17 cellular contexts compared by ENCODE assay signal in the genomic region with DNA sequence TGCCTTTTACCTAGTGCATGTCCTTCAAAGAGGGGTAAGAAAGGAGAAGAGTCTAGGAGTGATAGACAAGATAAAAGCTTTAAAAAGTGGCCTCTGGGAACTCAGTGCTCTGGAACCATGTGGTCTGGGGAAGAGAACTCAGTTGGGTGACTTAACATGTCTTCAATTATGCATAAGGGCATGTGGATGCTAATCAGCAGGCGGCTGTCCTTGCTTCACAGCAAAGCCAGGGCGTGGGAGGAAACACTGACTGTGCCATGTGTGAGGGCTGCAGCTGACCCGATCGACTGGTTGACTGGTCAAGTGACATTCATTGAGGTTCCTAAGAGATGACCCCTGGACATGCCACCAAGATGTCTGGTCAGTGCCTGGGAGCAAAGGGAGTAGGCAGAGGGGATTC.
DNase-seq lines count a peak whose midpoint lies in the region; ATAC-seq and TF ChIP-seq lines count a peak whose summit lies in the region.
"Had no signal": no experiment of that assay in that cellular context is flagged by ENCODE, and none has a peak within 500 bp of the region (broad histone marks: within the 10 kb centered on the region; RNA-seq: fewer than 3 reads in every experiment).

No MANE protein-coding gene starts in this region.

- no peaks in the 10 kb centered on the region for H4K20me1 ChIP-seq in DND-41 (ENCODE audit: insufficient read depth, low read length)
- no peaks in the 10 kb centered on the region for H4K20me1 ChIP-seq in GM23248 (ENCODE audit: insufficient read depth)

- no peaks in the 10 kb centered on the region for H3K9me2 ChIP-seq in GM23248 (ENCODE audit: insufficient read depth)

- H3K36me3 ChIP-seq in DND-41 (ENCODE audit: insufficient read depth, low read length) = no peaks in the 10 kb centered on the region
- no peaks in the 10 kb centered on the region for H3K36me3 ChIP-seq in GM23248 (ENCODE audit: low read depth)

- DNase-seq in DND-41 = peak; percentile 6
- peak; percentile 34 for DNase-seq in left kidney (ENCODE audit: low read depth, low spot score)
- DNase-seq in retina = peak; percentile 44
- no peak for DNase-seq in GM23248
- no peak for DNase-seq in cardiac septum (ENCODE audit: low spot score)
- no peak for DNase-seq in caudate nucleus (lab: John Stamatoyannopoulos, UW)
- DNase-seq: 8988T; C1 segment of cervical spinal cord; Calu3; CD4-positive, alpha-beta memory T cell; COR-L47; EL; GDM1; H7; HCEC 1CT had no signal

- in situ Hi-C loops in GM23248 (cut with MboI) = no loop called here

- no peak for ATAC-seq in DND-41 (ENCODE audit: insufficient read depth, low read depth)
- ATAC-seq in esophagus mucosa = peak; percentile 15
- ATAC-seq: A549 had no signal

- no peaks in the 10 kb centered on the region for H3K27me3 ChIP-seq in DND-41 (ENCODE audit: insufficient read depth, low read length, poor library complexity)
- H3K27me3 ChIP-seq in GM23248 (replicated peaks; ENCODE audit: insufficient read depth) = no peaks in the 10 kb centered on the region

- H3K4me3 ChIP-seq in DND-41 (ENCODE audit: low read depth in 1 of 2, low read length in 2 of 2) = no peak overlapping the region
- H3K4me3 ChIP-seq in GM23248 = no peak overlapping the region
- H3K4me3 ChIP-seq: A549 had no signal

- H3K79me2 ChIP-seq in DND-41 (ENCODE audit: insufficient read depth, low read length) (no peaks in the 10 kb centered on the region), GM23248 (ENCODE audit: insufficient read depth) (no peaks in the 10 kb centered on the region)

- H3K9ac ChIP-seq in DND-41 (ENCODE audit: low read depth, low read length) = no peak overlapping the region
- H3K9ac ChIP-seq in GM23248 = no peak overlapping the region

- H3K9me3 ChIP-seq in DND-41 (ENCODE audit: insufficient read depth, low read length, severe bottlenecking) = no peaks in the 10 kb centered on the region
- no peaks in the 10 kb centered on the region for H3K9me3 ChIP-seq in GM23248 (ENCODE audit: low read depth)
- H3K9me3 ChIP-seq: A549 had no signal

- intact Hi-C loops in cardiac septum (cut with DNase I) = no loop called here

- no peak for TF ChIP-seq CTCF in DND-41 (IDR thresholded peaks at IDR 0.05; ENCODE audit: borderline replicate concordance, extremely low read depth, low read length, poor library complexity, severe bottlenecking)

- H3K4me1 ChIP-seq in DND-41 (ENCODE audit: insufficient read depth, low read length) = peaks cover 48% of the 10 kb centered on the region
- H3K4me1 ChIP-seq in GM23248 (ENCODE audit: insufficient read depth) = no peaks in the 10 kb centered on the region
- H3K4me1 ChIP-seq: A549 had no signal

- H3F3A ChIP-seq in GM23248 (ENCODE audit: insufficient read depth) = no peaks in the 10 kb centered on the region

- no peak overlapping the region for H2AFZ ChIP-seq in DND-41 (ENCODE audit: low read depth, low read length)
- H2AFZ ChIP-seq in GM23248 = no peak overlapping the region

- H3K27ac ChIP-seq in DND-41 (ENCODE audit: low read length) = peak overlapping the region; percentile 48
- H3K27ac ChIP-seq in GM23248 = no peak overlapping the region
- H3K27ac ChIP-seq in caudate nucleus (ENCODE audit: low read depth, low read length) = no peak overlapping the region
- H3K27ac ChIP-seq: A549 had no signal

- H3K4me2 ChIP-seq in DND-41 (ENCODE audit: insufficient read depth, low read length) (no peak overlapping the region), GM23248 (ENCODE audit: unreplicated experiment) (no peak overlapping the region)
- H3K4me2 ChIP-seq: A549 had no signal

- 32 to 33% methylated on average over 4 of the region's 4 CpGs for WGBS in GM23248 (ENCODE audit: low coverage in 1 of 2, low lambda C conversion rate in 2 of 2, missing lambda C conversion rate in 2 of 2), 2 experiments

Comparison
In these comparisons a context has a peak if more than half of its experiments do, and no peak if none do; other contexts are left out.
1. DNase-seq: peak in DND-41 (single experiment), left kidney (single experiment) and retina (single experiment); none in GM23248 (single experiment), cardiac septum (single experiment) and caudate nucleus (0 of 61).